ENCODE assay signal across 8 cellular contexts in genomic region chr7:77903597-77903996, GRCh38.
DNase-seq lines count a peak whose midpoint lies in the region; ATAC-seq and TF ChIP-seq lines count a peak whose summit lies in the region.

No MANE protein-coding gene starts in this region.

- no peak overlapping the region for H3K4me3 Mint-ChIP-seq in activated CD4-positive, alpha-beta memory T cell treated with anti-CD3 and anti-CD28 coated beads for 36 hours
- no peak overlapping the region for H3K4me3 Mint-ChIP-seq in activated CD4-positive, alpha-beta memory T cell treated with anti-CD3 and anti-CD28 coated beads, Interleukin-2, amount 10 ng/mL, durations not matched to agents 7 days and 5 days
- H3K4me3 Mint-ChIP-seq in activated B cell treated with CpG ODN at 0.5 μM for 24 hours: no peak overlapping the region

- no peaks in the 10 kb centered on the region for H3K9me3 ChIP-seq in psoas muscle

- peak; percentile 42 for ATAC-seq in HG03280 (IDR thresholded peaks at IDR 0.05; ENCODE audit: unreplicated experiment)
- ATAC-seq in activated B cell treated with CpG ODN at 0.5 μM for 24 hours (ENCODE audit: low read depth): peak; percentile 37
- peak; percentile 80 to 96 (median 92) for ATAC-seq in psoas muscle
- no peak for ATAC-seq in GM18873 (IDR thresholded peaks at IDR 0.05; ENCODE audit: low FRiP score, unreplicated experiment)

- in situ Hi-C loops in G401 (cut with HindIII; ENCODE audit: low sequenced_read_pairs): no loop called here

- H3K27me3 Mint-ChIP-seq in activated CD4-positive, alpha-beta memory T cell treated with anti-CD3 and anti-CD28 coated beads for 36 hours: no peaks in the 10 kb centered on the region
- no peaks in the 10 kb centered on the region for H3K27me3 Mint-ChIP-seq in activated CD4-positive, alpha-beta memory T cell treated with anti-CD3 and anti-CD28 coated beads, Interleukin-2, amount 10 ng/mL, durations not matched to agents 7 days and 5 days
- H3K27me3 Mint-ChIP-seq in activated B cell treated with CpG ODN at 0.5 μM for 24 hours: no peaks in the 10 kb centered on the region

- WGBS in psoas muscle, 3 donors: 60 to 75% (median 64%) methylated on average over 2 of the region's 2 CpGs

- POLR2A ChIA-PET in activated CD4-positive, alpha-beta memory T cell treated with anti-CD3 and anti-CD28 coated beads for 36 hours (lab: Charles Lee): no interaction called here
- POLR2A ChIA-PET in activated CD4-positive, alpha-beta memory T cell treated with anti-CD3 and anti-CD28 coated beads, Interleukin-2, amount 10 ng/mL, durations not matched to agents 7 days and 5 days (lab: Charles Lee): interaction anchor here (1.1 to 1.8 kb wide), 2 partner anchors 10 to 105 kb away, joined by 4 to 6 read pairs; partner anchors contain the start of genes PHTF2 and TMEM60
- POLR2A ChIA-PET in activated B cell treated with CpG ODN at 0.5 μM for 24 hours (lab: Charles Lee): interaction anchor here (1.1 to 1.7 kb wide), 2 partner anchors 79 to 105 kb away, joined by 3 to 8 read pairs; partner anchors contain the start of genes PHTF2 and TMEM60

- H3K27ac Mint-ChIP-seq in activated CD4-positive, alpha-beta memory T cell treated with anti-CD3 and anti-CD28 coated beads for 36 hours: no peak overlapping the region
- H3K27ac Mint-ChIP-seq in activated CD4-positive, alpha-beta memory T cell treated with anti-CD3 and anti-CD28 coated beads, Interleukin-2, amount 10 ng/mL, durations not matched to agents 7 days and 5 days: no peak overlapping the region
- peak overlapping the region; percentile 96 for H3K27ac Mint-ChIP-seq in activated B cell treated with CpG ODN at 0.5 μM for 24 hours

- no peaks in the 10 kb centered on the region for H3K27me3 ChIP-seq in psoas muscle (ENCODE audit: insufficient read depth in 3 of 3, low read length in 2 of 3)

- no peaks in the 10 kb centered on the region for H3K4me1 ChIP-seq in psoas muscle

- TF ChIP-seq CTCF in activated B cell treated with CpG ODN at 0.5 μM for 24 hours (IDR thresholded peaks at IDR 0.05) (no peak), psoas muscle (IDR thresholded peaks at IDR 0.05) (peak; percentile 62)

- no peaks in the 10 kb centered on the region for H3K9me3 Mint-ChIP-seq in activated CD4-positive, alpha-beta memory T cell treated with anti-CD3 and anti-CD28 coated beads for 36 hours
- no peaks in the 10 kb centered on the region for H3K9me3 Mint-ChIP-seq in activated CD4-positive, alpha-beta memory T cell treated with anti-CD3 and anti-CD28 coated beads, Interleukin-2, amount 10 ng/mL, durations not matched to agents 7 days and 5 days
- H3K9me3 Mint-ChIP-seq in activated B cell treated with CpG ODN at 0.5 μM for 24 hours: no peaks in the 10 kb centered on the region

- peaks cover 0 to 19% of the 10 kb centered on the region in 2 donors for H3K36me3 ChIP-seq in psoas muscle (ENCODE audit: insufficient read depth in 1 of 2, low read depth in 1 of 2)

- peaks cover 5% of the 10 kb centered on the region for H3K4me1 Mint-ChIP-seq in activated CD4-positive, alpha-beta memory T cell treated with anti-CD3 and anti-CD28 coated beads for 36 hours (ENCODE audit: low read depth)
- H3K4me1 Mint-ChIP-seq in activated CD4-positive, alpha-beta memory T cell treated with anti-CD3 and anti-CD28 coated beads, Interleukin-2, amount 10 ng/mL, durations not matched to agents 7 days and 5 days: peaks cover 14% of the 10 kb centered on the region
- peaks cover 51% of the 10 kb centered on the region for H3K4me1 Mint-ChIP-seq in activated B cell treated with CpG ODN at 0.5 μM for 24 hours

- no peak overlapping the region for H3K4me3 ChIP-seq in psoas muscle

- intact Hi-C loops in activated CD4-positive, alpha-beta memory T cell treated with anti-CD3 and anti-CD28 coated beads for 36 hours (cut with micrococcal nuclease): loop anchor here (2.0 to 5.0 kb wide), 2 partner anchors 71 to 105 kb away; partner anchors contain the start of genes PHTF2 and TMEM60
- intact Hi-C loops in activated B cell treated with CpG ODN at 0.5 μM for 24 hours (cut with micrococcal nuclease): loop anchor here (1.0 to 10.0 kb wide), 3 partner anchors 9 to 249 kb away; no protein-coding TSS in a partner anchor
- intact Hi-C loops in psoas muscle (cut with DNase I): loop anchor here (5.0 to 10.0 kb wide), 3 partner anchors 111 to 249 kb away; no protein-coding TSS in a partner anchor

- H3K27ac ChIP-seq in psoas muscle: no peak overlapping the region

- CTCF ChIA-PET in activated CD4-positive, alpha-beta memory T cell treated with anti-CD3 and anti-CD28 coated beads for 36 hours (lab: Charles Lee): interaction anchor here (0.6 to 1.4 kb wide), 7 partner anchors 30 to 252 kb away, joined by 3 to 6 read pairs (median 3); no protein-coding TSS in a partner anchor
- CTCF ChIA-PET in activated CD4-positive, alpha-beta memory T cell treated with anti-CD3 and anti-CD28 coated beads, Interleukin-2, amount 10 ng/mL, durations not matched to agents 7 days and 5 days (lab: Charles Lee): interaction anchor here (0.6 to 1.7 kb wide), 3 partner anchors 9 to 144 kb away, joined by 5 to 8 read pairs (median 5); no protein-coding TSS in a partner anchor
- CTCF ChIA-PET in activated B cell treated with CpG ODN at 0.5 μM for 24 hours (lab: Charles Lee): interaction anchor here (0.9 to 2.8 kb wide), 4 partner anchors 105 to 252 kb away, joined by 3 to 11 read pairs (median 8); partner anchors contain the start of genes PHTF2 and TMEM60

- peak; percentile 38 for DNase-seq in activated CD4-positive, alpha-beta memory T cell treated with anti-CD3 and anti-CD28 coated beads for 36 hours
- no peak for DNase-seq in activated CD4-positive, alpha-beta memory T cell treated with anti-CD3 and anti-CD28 coated beads, Interleukin-2, amount 10 ng/mL, durations not matched to agents 7 days and 5 days
- DNase-seq in activated B cell treated with CpG ODN at 0.5 μM for 24 hours: no peak
- peak; percentile 22 to 70 for DNase-seq in psoas muscle
- DNase-seq in G401 (ENCODE audit: low spot score): no peak
- DNase-seq in NCI-H226: no peak

- H3K36me3 Mint-ChIP-seq in activated CD4-positive, alpha-beta memory T cell treated with anti-CD3 and anti-CD28 coated beads for 36 hours: peaks cover 8% of the 10 kb centered on the region
- H3K36me3 Mint-ChIP-seq in activated CD4-positive, alpha-beta memory T cell treated with anti-CD3 and anti-CD28 coated beads, Interleukin-2, amount 10 ng/mL, durations not matched to agents 7 days and 5 days (ENCODE audit: low read depth): peaks cover 33% of the 10 kb centered on the region
- peaks cover 16% of the 10 kb centered on the region for H3K36me3 Mint-ChIP-seq in activated B cell treated with CpG ODN at 0.5 μM for 24 hours (ENCODE audit: low read depth)

Comparison
In these comparisons a context has a peak if more than half of its experiments do, and no peak if none do; other contexts are left out.
1. DNase-seq: peak in activated CD4-positive, alpha-beta memory T cell treated with anti-CD3 and anti-CD28 coated beads for 36 hours (single experiment) and psoas muscle (2 of 2); none in activated CD4-positive, alpha-beta memory T cell treated with anti-CD3 and anti-CD28 coated beads, Interleukin-2, amount 10 ng/mL, durations not matched to agents 7 days and 5 days (single experiment), activated B cell treated with CpG ODN at 0.5 μM for 24 hours (single experiment), G401 (single experiment) and NCI-H226 (single experiment).